ENCODE assay signal across 28 cellular contexts in the genomic region with DNA sequence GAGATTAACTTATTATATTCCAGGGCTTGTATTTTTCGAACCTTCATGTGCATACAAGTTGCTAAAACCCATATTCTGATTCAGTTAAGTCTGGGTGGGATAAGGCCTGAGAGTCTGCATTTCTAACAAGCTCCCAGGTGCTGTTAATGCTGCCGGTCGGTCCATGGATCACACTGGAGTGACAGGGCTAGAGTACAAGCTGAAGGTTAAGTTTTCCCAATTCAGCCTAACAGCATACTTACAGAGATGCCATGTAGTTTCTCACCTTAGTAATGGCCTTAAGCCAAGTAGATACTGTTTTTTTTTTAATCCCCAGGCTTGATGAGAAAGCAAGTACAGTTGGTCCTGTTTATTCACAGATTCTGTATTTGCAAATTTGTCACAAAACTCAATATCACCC.
"Had no signal": no experiment of that assay in that cellular context is flagged by ENCODE, and none has a peak within 500 bp of the region (broad histone marks: within the 10 kb centered on the region; RNA-seq: fewer than 3 reads in every experiment).

No MANE protein-coding gene starts in this region.

- H3K9me3 ChIP-seq: gastrocnemius medialis, ovary, psoas muscle, sigmoid colon, stomach, thyroid gland, vagina had no signal

- H3K36me3 Mint-ChIP-seq: naive thymus-derived CD4-positive, alpha-beta T cell; stimulated activated effector memory CD8-positive, alpha-beta T cell treated with anti-CD3 and anti-CD28 coated beads, Interleukin-12 subunit alpha, Interleukin-12 subunit beta, amount 100 ng/mL, for 72 hours had no signal

- H3K36me3 ChIP-seq: gastrocnemius medialis, ovary, sigmoid colon, stomach, thyroid gland, vagina had no signal

- H3K27me3 ChIP-seq: gastrocnemius medialis, ovary, sigmoid colon, stomach, thyroid gland, vagina had no signal

- H3K4me3 ChIP-seq: gastrocnemius medialis, ovary, psoas muscle, sigmoid colon, stomach, thyroid gland, vagina had no signal

- H3K4me1 ChIP-seq: gastrocnemius medialis, psoas muscle, vagina had no signal

- H3K27ac ChIP-seq: epithelial cell of prostate, gastrocnemius medialis, ovary, psoas muscle, sigmoid colon, stomach, thyroid gland, vagina had no signal

- H3K27ac Mint-ChIP-seq: dendritic cell treated with granulocyte-macrophage colony-stimulating factor and Interleukin-4, amounts not matched to agents 40 ng/mL and 50 ng/mL, for 4 days; endodermal cell; naive thymus-derived CD4-positive, alpha-beta T cell; nephron progenitor cell; stimulated activated effector memory CD8-positive, alpha-beta T cell treated with anti-CD3 and anti-CD28 coated beads, Interleukin-12 subunit alpha, Interleukin-12 subunit beta, amount 100 ng/mL, for 72 hours had no signal

- FAIRE-seq: keratinocyte had no signal

- H3K27me3 Mint-ChIP-seq: dendritic cell treated with granulocyte-macrophage colony-stimulating factor and Interleukin-4, amounts not matched to agents 40 ng/mL and 50 ng/mL, for 4 days; naive thymus-derived CD4-positive, alpha-beta T cell had no signal

- DNase-seq: effector CD8-positive, alpha-beta T cell; endodermal cell; foreskin fibroblast; gastrocnemius medialis; head of caudate nucleus; mesenchymal stem cell; midbrain; naive thymus-derived CD4-positive, alpha-beta T cell; nephron progenitor cell; occipital lobe; ovary; posterior cingulate gyrus; psoas muscle; right cardiac atrium; sigmoid colon; stimulated activated CD4-positive, alpha-beta T cell treated with anti-CD3 and anti-CD28 coated beads, Interleukin-2, amount 100 ng/mL, for 24 hours; stimulated activated CD4-positive, alpha-beta T cell treated with anti-CD3 and anti-CD28 coated beads, Interleukin-4, amount 100 ng/mL, for 24 hours; stimulated activated naive CD4-positive, alpha-beta T cell treated with Interleukin-2 at 50 U/mL for 16 hours; stomach; thyroid gland; trophoblast cell had no signal

- ATAC-seq: esophagus mucosa; gastrocnemius medialis; left lobe of liver; naive thymus-derived CD4-positive, alpha-beta T cell; psoas muscle; right cardiac atrium; stimulated activated effector memory CD8-positive, alpha-beta T cell treated with anti-CD3 and anti-CD28 coated beads, Interleukin-12 subunit alpha, Interleukin-12 subunit beta, amount 100 ng/mL, for 72 hours had no signal

- H3K4me3 Mint-ChIP-seq: dendritic cell treated with granulocyte-macrophage colony-stimulating factor and Interleukin-4, amounts not matched to agents 40 ng/mL and 50 ng/mL, for 4 days; endodermal cell; naive thymus-derived CD4-positive, alpha-beta T cell; nephron progenitor cell; stimulated activated effector memory CD8-positive, alpha-beta T cell treated with anti-CD3 and anti-CD28 coated beads, Interleukin-12 subunit alpha, Interleukin-12 subunit beta, amount 100 ng/mL, for 72 hours had no signal

- H3K9me3 Mint-ChIP-seq: endodermal cell, nephron progenitor cell had no signal

- H3K4me1 Mint-ChIP-seq: naive thymus-derived CD4-positive, alpha-beta T cell; stimulated activated effector memory CD8-positive, alpha-beta T cell treated with anti-CD3 and anti-CD28 coated beads, Interleukin-12 subunit alpha, Interleukin-12 subunit beta, amount 100 ng/mL, for 72 hours had no signal
